In genomic region chrX:44314259-44314734, GRCh38 we compare ENCODE assay signal across 11 cellular contexts. TPM values are rescaled to one million over a fixed set of nuclear protein-coding genes. Genes with fewer than 3 reads are reported as not detected.
DNase-seq lines count a peak whose midpoint lies in the region; FAIRE-seq and TF ChIP-seq lines count a peak whose summit lies in the region.
"Had no signal": no experiment of that assay in that cellular context is flagged by ENCODE, and none has a peak within 500 bp of the region (broad histone marks: within the 10 kb centered on the region; RNA-seq: fewer than 3 reads in every experiment).

No MANE protein-coding gene starts in this region.

- TF ChIP-seq CTCF in epithelial cell of proximal tubule (conservative IDR thresholded peaks at IDR 0.05; ENCODE audit: low read depth, low read length) (no peak), D721Med (IDR thresholded peaks at IDR 0.05; ENCODE audit: insufficient read depth, missing control alignments) (no peak)

- no peak overlapping the region for H3K4me3 ChIP-seq in epithelial cell of proximal tubule (ENCODE audit: low read depth, low read length)

- FAIRE-seq in GM18507 (lab: Jason Lieb, UNC) (peak; percentile 46), D721Med (lab: Jason Lieb, UNC) (no peak)
- FAIRE-seq: islet of Langerhans had no signal

- no peak for DNase-seq in GM18507 (ENCODE audit: extremely low spot score, insufficient read length, low read depth)
- peak; percentile 72 for DNase-seq in NOMO-1 treated with dmso at 0.1 percent for 144 hours (lab: John Stamatoyannopoulos, UW; ENCODE audit: unreplicated experiment)
- DNase-seq in epithelial cell of proximal tubule (ENCODE audit: low read depth): peak; percentile 15
- DNase-seq in pons (ENCODE audit: low spot score): peak; percentile 24
- no peak for DNase-seq in NCI-H1105 treated with DMSO at 0.1 percent for 48 hours (lab: John Stamatoyannopoulos, UW)
- DNase-seq in D721Med (ENCODE audit: insufficient read length, low spot score): no peak
- no peak for DNase-seq in NCI-H128 (lab: John Stamatoyannopoulos, UW; ENCODE audit: unreplicated experiment)
- DNase-seq in NCI-H1092 (lab: John Stamatoyannopoulos, UW): no peak
- DNase-seq: activated gamma-delta T cell, NCI-H187 had no signal

RNA-seq across cellular contexts. Expression of gene EFHC2, which starts 29.2 kb away (rescaled TPM):
- 0.81 TPM in 1 of 2 replicates, not detected in the other for total RNA-seq in epithelial cell of proximal tubule

Comparison
In these comparisons a context has a peak if more than half of its experiments do, and no peak if none do; other contexts are left out.
1. DNase-seq: peak in NOMO-1 treated with dmso at 0.1 percent for 144 hours (single experiment), epithelial cell of proximal tubule (single experiment) and pons (single experiment); none in GM18507 (single experiment), NCI-H1105 treated with DMSO at 0.1 percent for 48 hours (single experiment), D721Med (single experiment), NCI-H128 (single experiment) and NCI-H1092 (single experiment).